8 cellular contexts compared by ENCODE assay signal in the genomic region with DNA sequence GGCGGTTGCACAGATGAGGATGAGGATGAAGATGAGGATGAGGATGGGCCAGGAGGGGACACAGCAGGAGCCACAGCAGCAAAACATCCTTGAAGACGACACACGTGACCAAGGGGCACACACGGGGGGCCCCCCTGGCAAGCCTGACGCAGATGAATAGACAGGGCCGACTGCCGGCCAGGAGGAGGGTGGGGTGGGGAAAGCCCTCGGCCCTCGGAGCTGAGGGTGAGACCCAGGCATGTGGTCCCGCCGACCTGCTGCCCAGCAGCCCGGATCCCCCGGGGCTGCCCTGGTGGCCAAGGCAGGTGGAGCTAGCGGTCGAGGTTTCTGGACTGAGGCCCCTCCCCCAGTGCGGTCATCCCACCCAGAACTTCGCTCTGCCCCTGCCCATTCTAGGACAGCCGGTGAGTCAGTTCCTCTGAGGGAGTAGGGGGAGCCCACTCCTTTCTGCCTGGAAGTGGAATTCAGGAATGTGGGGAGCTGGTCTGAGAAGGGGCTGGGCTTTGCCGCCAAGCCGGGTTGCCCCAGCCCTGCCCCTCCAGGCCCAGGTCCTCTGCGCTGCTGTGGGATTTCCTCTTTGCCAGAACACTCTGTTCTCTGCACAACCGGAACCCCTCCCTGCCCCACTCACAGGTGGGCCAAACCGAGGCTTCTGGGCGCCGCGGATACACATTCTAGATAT. TPM values are rescaled to one million over a fixed set of nuclear protein-coding genes. Genes with fewer than 3 reads are reported as not detected.
DNase-seq lines count a peak whose midpoint lies in the region; ATAC-seq and TF ChIP-seq lines count a peak whose summit lies in the region.

No MANE protein-coding gene starts in this region.

- 0 out of 2 replicates have a peak, but pooled peaks cover 5% of the 10 kb centered on the region for H3F3A ChIP-seq in GM23338 (replicated peaks; ENCODE audit: low read depth)
- H3F3A ChIP-seq in SU-DHL-6 (ENCODE audit: insufficient read depth) = no peaks in the 10 kb centered on the region

- H3K27ac Mint-ChIP-seq in GM23338 = no peak overlapping the region

- no peaks in the 10 kb centered on the region for H4K20me1 ChIP-seq in BLaER1 treated with 17β-estradiol and CSF1 and Interleukin-3, amounts not matched to agents 10 nM and 100 nM
- H4K20me1 ChIP-seq in GM23338 (replicated peaks; ENCODE audit: insufficient read depth) (no peaks in the 10 kb centered on the region), SU-DHL-6 (ENCODE audit: low read depth, low read length) (no peaks in the 10 kb centered on the region)

- H3K9me2 ChIP-seq in GM23338 (ENCODE audit: insufficient read depth) (no peaks in the 10 kb centered on the region), SU-DHL-6 (replicated peaks; ENCODE audit: insufficient read depth, low read length) (no peaks in the 10 kb centered on the region)

- H3K27me3 Mint-ChIP-seq in GM23338 (ENCODE audit: insufficient read depth, low read depth, poor library complexity) = peaks cover 21% of the 10 kb centered on the region

- peaks cover 65 to 100% (median 98%) of the 10 kb centered on the region in 10 experiments for H3K4me1 ChIP-seq in BLaER1 treated with 17β-estradiol and CSF1 and Interleukin-3, amounts not matched to agents 10 nM and 100 nM
- peaks cover 9% of the 10 kb centered on the region; the same call in 1 of the 2 replicates for H3K4me1 ChIP-seq in GM23338 (ENCODE audit: insufficient read depth)

- H2AFZ ChIP-seq in GM23338 (peak overlapping the region; percentile 74), SU-DHL-6 (ENCODE audit: low read depth, low read length, severe bottlenecking) (peak overlapping the region; percentile 92)

- peak overlapping the region in 8 of 10 experiments; percentile 11 to 54 (median 30); a peak in 9 of 20 replicates for H3K4me3 ChIP-seq in BLaER1 treated with 17β-estradiol and CSF1 and Interleukin-3, amounts not matched to agents 10 nM and 100 nM
- H3K4me3 ChIP-seq in GM23338 = 0 out of 2 replicates have a peak overlapping the region, but pooled peaks have one; percentile 17
- H3K4me3 ChIP-seq in SU-DHL-6 (ENCODE audit: insufficient read depth, low read length, poor library complexity, severe bottlenecking) = peak overlapping the region; percentile 12
- no peak overlapping the region for H3K4me3 ChIP-seq in coronary artery

- no peak overlapping the region for H3K4me3 Mint-ChIP-seq in GM23338

- peak; percentile 85 for DNase-seq in GM23338 (ENCODE audit: low spot score)
- no peak for DNase-seq in coronary artery (ENCODE audit: low spot score)
- peak; percentile 76 for DNase-seq in myocyte (ENCODE audit: low read depth)
- no peak for DNase-seq in foreskin melanocyte
- DNase-seq in OCI-M1 (lab: John Stamatoyannopoulos, UW) = no peak

- peak overlapping the region in 9 of 11 experiments; percentile 2 to 87 (median 56); a peak in 14 of 22 replicates for H3K9ac ChIP-seq in BLaER1 treated with 17β-estradiol and CSF1 and Interleukin-3, amounts not matched to agents 10 nM and 100 nM
- H3K9ac ChIP-seq in SU-DHL-6 (ENCODE audit: low read length) = peak overlapping the region; percentile 37

- peaks cover 0 to 15% (median 0%) of the 10 kb centered on the region in 11 experiments; a peak in 2 of 22 replicates for H3K27me3 ChIP-seq in BLaER1 treated with 17β-estradiol and CSF1 and Interleukin-3, amounts not matched to agents 10 nM and 100 nM
- H3K27me3 ChIP-seq in GM23338 (ENCODE audit: insufficient read depth) (peaks cover 5% of the 10 kb centered on the region; the same call in 1 of the 2 replicates), SU-DHL-6 (ENCODE audit: low read length) (no peaks in the 10 kb centered on the region)

- H3K27ac ChIP-seq in BLaER1 treated with 17β-estradiol and CSF1 and Interleukin-3, amounts not matched to agents 10 nM and 100 nM = peak overlapping the region in 7 of 11 experiments; percentile 77 to 95 (median 82); a peak in 12 of 22 replicates
- H3K27ac ChIP-seq in GM23338 (ENCODE audit: low read depth) (no peak overlapping the region), SU-DHL-6 (ENCODE audit: low read depth, low read length) (peak overlapping the region; percentile 30; the same call in 1 of the 2 replicates), coronary artery (peak overlapping the region; percentile 80 to 91)

- H3K36me3 Mint-ChIP-seq in GM23338 (ENCODE audit: low read depth) = no peaks in the 10 kb centered on the region

- H3K9me3 Mint-ChIP-seq in GM23338 = no peaks in the 10 kb centered on the region

- no peaks in the 10 kb centered on the region for H3K36me3 ChIP-seq in BLaER1 treated with 17β-estradiol and CSF1 and Interleukin-3, amounts not matched to agents 10 nM and 100 nM
- H3K36me3 ChIP-seq in GM23338 (ENCODE audit: insufficient read depth) (no peaks in the 10 kb centered on the region), SU-DHL-6 (ENCODE audit: low read length) (no peaks in the 10 kb centered on the region)

- H3K79me2 ChIP-seq in GM23338 (replicated peaks; ENCODE audit: insufficient read depth) = no peaks in the 10 kb centered on the region
- H3K79me2 ChIP-seq in SU-DHL-6 (ENCODE audit: insufficient read depth, low read length) = no peaks in the 10 kb centered on the region

- peaks cover 31% of the 10 kb centered on the region for H3K4me1 Mint-ChIP-seq in GM23338

- TF ChIP-seq CTCF in GM23338 (conservative IDR thresholded peaks at IDR 0.05; ENCODE audit: low read depth in 2 of 2) (no peak; a peak in 1 of 4 replicates), SU-DHL-6 (IDR thresholded peaks at IDR 0.05; ENCODE audit: insufficient read depth, low read length, poor library complexity, severe bottlenecking) (no peak), coronary artery (IDR thresholded peaks at IDR 0.05) (no peak)

- no peaks in the 10 kb centered on the region for H3K9me3 ChIP-seq in BLaER1 treated with 17β-estradiol and CSF1 and Interleukin-3, amounts not matched to agents 10 nM and 100 nM (replicated peaks in 1 of 11)
- no peaks in the 10 kb centered on the region for H3K9me3 ChIP-seq in SU-DHL-6 (ENCODE audit: insufficient read depth, low read length)

- H3K4me2 ChIP-seq in BLaER1 treated with 17β-estradiol and CSF1 and Interleukin-3, amounts not matched to agents 10 nM and 100 nM = peak overlapping the region; percentile 67 to 99 (median 93)
- H3K4me2 ChIP-seq in GM23338 = no peak overlapping the region
- peak overlapping the region; percentile 64 for H3K4me2 ChIP-seq in SU-DHL-6 (ENCODE audit: low read depth, low read length, poor library complexity, severe bottlenecking)

- ATAC-seq in GM23338 (peak; percentile 45), GM18520 (IDR thresholded peaks at IDR 0.05; ENCODE audit: unreplicated experiment) (no peak)

RNA-seq across cellular contexts. Expression of a gene that starts 9.9 kb away (rescaled TPM):
- 1.7 and 2.1 TPM in 2 replicates for total RNA-seq in GM23338 (2014; rRNA removed; shearing (Covaris generic))
- polyA plus RNA-seq in GM23338 (2016; fragmentation: Nextera tagmentation; extraction: Ambion mirVana) = 0.85 and 1.2 TPM in 2 replicates
- 3.2 and 7.7 TPM in 2 replicates for total RNA-seq in myocyte
- 2.4 TPM for polyA plus RNA-seq in myocyte (2012)

RNA-seq across cellular contexts. Expression of a gene that starts 12.3 kb away (rescaled TPM):
- total RNA-seq in GM23338 (2014; rRNA removed; shearing (Covaris generic)) = 0.38 and 0.50 TPM in 2 replicates
- 1.6 and 2.5 TPM in 2 replicates for polyA plus RNA-seq in GM23338 (2016; fragmentation: Nextera tagmentation; extraction: Ambion mirVana)
- not detected in 2 replicates for total RNA-seq in myocyte
- polyA plus RNA-seq in myocyte (2012) = 0.54 TPM

RNA-seq across cellular contexts. Expression of a gene that starts 26.3 kb away (rescaled TPM):
- total RNA-seq in GM23338 (2014; rRNA removed; shearing (Covaris generic)) = 19.5 and 29.5 TPM in 2 replicates
- 9.4 and 10.5 TPM in 2 replicates for polyA plus RNA-seq in GM23338 (2016; fragmentation: Nextera tagmentation; extraction: Ambion mirVana)
- 6.5 and 7.5 TPM in 2 replicates for total RNA-seq in myocyte
- 10.6 TPM for polyA plus RNA-seq in myocyte (2012)

RNA-seq across cellular contexts. Expression of a gene that starts 58.1 kb away (rescaled TPM):
- total RNA-seq in GM23338 (2014; rRNA removed; shearing (Covaris generic)) = 0.31 TPM in 1 of 2 replicates, not detected in the other
- polyA plus RNA-seq in GM23338 (2016; fragmentation: Nextera tagmentation; extraction: Ambion mirVana) = not detected in 2 replicates
- 0.78 and 0.91 TPM in 2 replicates for total RNA-seq in myocyte
- polyA plus RNA-seq in myocyte (2012) = 4.8 TPM

Comparison
In these comparisons a context has a peak if more than half of its experiments do, and no peak if none do; other contexts are left out.
1. DNase-seq: peak in GM23338 (single experiment) and myocyte (single experiment); none in coronary artery (single experiment), foreskin melanocyte (single experiment) and OCI-M1 (single experiment).